In genomic region chr10:1782841-1783240, GRCh38 we compare ENCODE assay signal across 29 cellular contexts. TPM values are rescaled to one million over a fixed set of nuclear protein-coding genes. Genes with fewer than 3 reads are reported as not detected.
"Had no signal": no experiment of that assay in that cellular context is flagged by ENCODE, and none has a peak within 500 bp of the region (broad histone marks: within the 10 kb centered on the region; RNA-seq: fewer than 3 reads in every experiment).

No MANE protein-coding gene starts in this region.

- DNase-seq: activated CD4-positive, alpha-beta T cell treated with anti-CD3 and anti-CD28 coated beads, Interleukin-2, amount 50 U/mL, for 1 hour; activated CD4-positive, CD25-positive, alpha-beta regulatory T cell treated with anti-CD3 and anti-CD28 coated beads, Interleukin-2, amount 50 U/mL, for 72 hours; activated CD8-positive, alpha-beta T cell treated with anti-CD3 and anti-CD28 coated beads for 36 hours; activated gamma-delta T cell treated with Interleukin-2 at 50 U/mL for 16 hours; activated naive CD4-positive, alpha-beta T cell treated with anti-CD3 and anti-CD28 coated beads, Interleukin-2, amount 50 U/mL, for 16 hours; activated T-cell treated with anti-CD3 and anti-CD28 coated beads, Interleukin-2, amount 50 U/mL, for 4 hours; amniotic stem cell; brain microvascular endothelial cell; caudate nucleus; cortex of kidney; effector memory CD8-positive, alpha-beta T cell; foreskin fibroblast; head of caudate nucleus; hippocampal formation; naive B cell; pancreas; retina; sigmoid colon; small intestine; stimulated activated CD4-positive, alpha-beta T cell treated with anti-CD3 and anti-CD28 coated beads, Interleukin-4, amount 100 ng/mL, for 24 hours; stimulated activated naive CD8-positive, alpha-beta T cell treated with anti-CD3 and anti-CD28 coated beads, Interleukin-15, amount 100 ng/mL, for 72 hours; substantia nigra; T-helper 9 cell; upper lobe of left lung had no signal

- H3K36me3 Mint-ChIP-seq: mesothelial cell of epicardium; naive B cell; stimulated activated effector memory CD8-positive, alpha-beta T cell treated with anti-CD3 and anti-CD28 coated beads, Interleukin-12 subunit alpha, Interleukin-12 subunit beta, amount 100 ng/mL, for 72 hours had no signal

- H3K27me3 Mint-ChIP-seq: activated CD8-positive, alpha-beta T cell treated with anti-CD3 and anti-CD28 coated beads for 36 hours; activated T-helper 17 cell treated with anti-CD3 and anti-CD28 coated beads, Interleukin-2, amount 50 U/mL, for 72 hours had no signal

- H3K27ac Mint-ChIP-seq: activated CD8-positive, alpha-beta T cell treated with anti-CD3 and anti-CD28 coated beads for 36 hours; activated T-helper 17 cell treated with anti-CD3 and anti-CD28 coated beads, Interleukin-2, amount 50 U/mL, for 72 hours; effector memory CD8-positive, alpha-beta T cell; mesothelial cell of epicardium; naive B cell; stimulated activated effector memory CD8-positive, alpha-beta T cell treated with anti-CD3 and anti-CD28 coated beads, Interleukin-12 subunit alpha, Interleukin-12 subunit beta, amount 100 ng/mL, for 72 hours; stimulated activated naive CD8-positive, alpha-beta T cell treated with anti-CD3 and anti-CD28 coated beads, Interleukin-15, amount 100 ng/mL, for 72 hours had no signal

- H3K9me3 Mint-ChIP-seq: activated CD8-positive, alpha-beta T cell treated with anti-CD3 and anti-CD28 coated beads for 36 hours; activated T-cell treated with anti-CD3 and anti-CD28 coated beads, Interleukin-2, amount 50 U/mL, for 4 hours; activated T-helper 17 cell treated with anti-CD3 and anti-CD28 coated beads, Interleukin-2, amount 50 U/mL, for 72 hours; effector memory CD8-positive, alpha-beta T cell; mesothelial cell of epicardium; stimulated activated effector memory CD8-positive, alpha-beta T cell treated with anti-CD3 and anti-CD28 coated beads, Interleukin-12 subunit alpha, Interleukin-12 subunit beta, amount 100 ng/mL, for 72 hours; stimulated activated naive CD8-positive, alpha-beta T cell treated with anti-CD3 and anti-CD28 coated beads, Interleukin-15, amount 100 ng/mL, for 72 hours had no signal

- H3K4me1 Mint-ChIP-seq: activated T-helper 17 cell treated with anti-CD3 and anti-CD28 coated beads, Interleukin-2, amount 50 U/mL, for 72 hours; mesothelial cell of epicardium; naive B cell; stimulated activated effector memory CD8-positive, alpha-beta T cell treated with anti-CD3 and anti-CD28 coated beads, Interleukin-12 subunit alpha, Interleukin-12 subunit beta, amount 100 ng/mL, for 72 hours; stimulated activated naive CD8-positive, alpha-beta T cell treated with anti-CD3 and anti-CD28 coated beads, Interleukin-15, amount 100 ng/mL, for 72 hours had no signal

- H3K4me3 Mint-ChIP-seq: activated CD8-positive, alpha-beta T cell treated with anti-CD3 and anti-CD28 coated beads for 36 hours; activated T-cell treated with anti-CD3 and anti-CD28 coated beads, Interleukin-2, amount 50 U/mL, for 4 hours; activated T-helper 17 cell treated with anti-CD3 and anti-CD28 coated beads, Interleukin-2, amount 50 U/mL, for 72 hours; effector memory CD8-positive, alpha-beta T cell; mesothelial cell of epicardium; naive B cell; stimulated activated effector memory CD8-positive, alpha-beta T cell treated with anti-CD3 and anti-CD28 coated beads, Interleukin-12 subunit alpha, Interleukin-12 subunit beta, amount 100 ng/mL, for 72 hours; stimulated activated naive CD8-positive, alpha-beta T cell treated with anti-CD3 and anti-CD28 coated beads, Interleukin-15, amount 100 ng/mL, for 72 hours had no signal

- H3K27ac ChIP-seq: brain microvascular endothelial cell, pancreas, prostate gland, sigmoid colon, upper lobe of left lung, vagina had no signal

RNA-seq across cellular contexts. Expression of gene ADARB2, which starts 45.5 kb away (rescaled TPM):
- total RNA-seq: activated T-helper 17 cell treated with anti-CD3 and anti-CD28 coated beads, Interleukin-2, amount 50 U/mL, for 72 hours had no signal
